In the genomic region with DNA sequence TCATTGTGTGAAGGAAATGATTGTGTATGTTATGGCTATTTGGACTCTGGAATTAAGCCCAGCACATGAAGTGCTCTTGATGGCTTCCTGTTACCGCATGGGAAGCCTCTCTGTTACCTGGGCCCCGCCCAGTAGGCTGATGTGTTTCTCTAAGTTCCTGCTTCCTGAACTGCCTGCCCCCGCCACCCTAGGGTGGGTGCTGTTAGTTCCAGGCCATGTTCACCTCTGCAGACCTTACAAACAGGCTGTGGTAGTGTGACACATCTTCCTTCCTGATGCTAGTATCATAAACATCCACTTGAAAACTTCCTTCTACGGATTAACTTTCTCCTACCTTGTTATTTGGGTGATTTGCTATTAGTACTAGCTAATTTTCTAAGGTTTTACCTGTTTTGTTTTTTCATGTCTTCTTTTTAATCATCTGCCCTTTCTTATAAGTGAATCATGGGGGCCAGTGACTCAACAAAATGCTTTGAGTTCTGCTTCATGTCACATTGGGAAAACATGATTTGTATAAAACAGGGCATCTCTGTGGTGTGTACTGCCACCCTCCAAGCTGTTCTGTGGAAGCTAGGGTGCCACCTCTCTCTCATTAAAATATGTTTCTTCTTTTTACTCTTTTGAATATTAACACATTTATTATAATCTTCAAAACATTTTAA, we compare ENCODE assay signal across 9 cellular contexts. TPM values are rescaled to one million over a fixed set of nuclear protein-coding genes. Genes with fewer than 3 reads are reported as not detected.
DNase-seq lines count a peak whose midpoint lies in the region; ATAC-seq and FAIRE-seq lines count a peak whose summit lies in the region.
"Had no signal": no experiment of that assay in that cellular context is flagged by ENCODE, and none has a peak within 500 bp of the region (broad histone marks: within the 10 kb centered on the region; RNA-seq: fewer than 3 reads in every experiment).

No MANE protein-coding gene starts in this region.

- no peaks in the 10 kb centered on the region for H3K36me3 Mint-ChIP-seq in activated naive CD4-positive, alpha-beta T cell treated with anti-CD3 and anti-CD28 coated beads, Interleukin-2, amount 50 U/mL, for 72 hours

- DNase-seq in GDM1 (lab: John Stamatoyannopoulos, UW) (peak; percentile 40), OCI-M1 (lab: John Stamatoyannopoulos, UW) (peak; percentile 38), epidermal melanocyte (ENCODE audit: insufficient read length, low spot score) (no peak)
- DNase-seq in activated naive CD4-positive, alpha-beta T cell treated with anti-CD3 and anti-CD28 coated beads, Interleukin-2, amount 50 U/mL, for 72 hours (ENCODE audit: low spot score in 2 of 2): peak in 1 of 2 donors; percentile 32
- peak; percentile 12 for DNase-seq in stimulated activated CD8-positive, alpha-beta memory T cell treated with anti-CD3 and anti-CD28 coated beads, Interleukin-12 subunit alpha, Interleukin-12 subunit beta, amount 100 ng/mL, for 24 hours (ENCODE audit: extremely low read depth)

- H3K9me3 Mint-ChIP-seq in activated naive CD4-positive, alpha-beta T cell treated with anti-CD3 and anti-CD28 coated beads, Interleukin-2, amount 50 U/mL, for 72 hours: peaks cover 0 to 4% of the 10 kb centered on the region in 2 donors
- H3K9me3 Mint-ChIP-seq: dendritic cell treated with granulocyte-macrophage colony-stimulating factor and Interleukin-4, amounts not matched to agents 40 ng/mL and 50 ng/mL, for 4 days had no signal

- peak; percentile 87 to 90 for ATAC-seq in activated naive CD4-positive, alpha-beta T cell treated with anti-CD3 and anti-CD28 coated beads, Interleukin-2, amount 50 U/mL, for 72 hours
- no peak for ATAC-seq in GM21447 (IDR thresholded peaks at IDR 0.05; ENCODE audit: unreplicated experiment)
- ATAC-seq in GM21717 (IDR thresholded peaks at IDR 0.05; ENCODE audit: unreplicated experiment): no peak

- peak overlapping the region; percentile 84 to 89 for H3K27ac Mint-ChIP-seq in activated naive CD4-positive, alpha-beta T cell treated with anti-CD3 and anti-CD28 coated beads, Interleukin-2, amount 50 U/mL, for 72 hours
- H3K27ac Mint-ChIP-seq: dendritic cell treated with granulocyte-macrophage colony-stimulating factor and Interleukin-4, amounts not matched to agents 40 ng/mL and 50 ng/mL, for 4 days had no signal

- peak; percentile 76 for FAIRE-seq in islet of Langerhans (lab: Jason Lieb, UNC)

RNA-seq across cellular contexts. Expression of a gene that starts 40.6 kb away (rescaled TPM):
- under 1 TPM; 0.32 to 0.64 TPM for total RNA-seq in activated naive CD4-positive, alpha-beta T cell treated with anti-CD3 and anti-CD28 coated beads, Interleukin-2, amount 50 U/mL, for 72 hours

Comparison
In these comparisons a context has a peak if more than half of its experiments do, and no peak if none do; other contexts are left out.
1. ATAC-seq: peak in activated naive CD4-positive, alpha-beta T cell treated with anti-CD3 and anti-CD28 coated beads, Interleukin-2, amount 50 U/mL, for 72 hours (2 of 2); none in GM21447 (single experiment) and GM21717 (single experiment).